9 cellular contexts compared by ENCODE assay signal in the genomic region with DNA sequence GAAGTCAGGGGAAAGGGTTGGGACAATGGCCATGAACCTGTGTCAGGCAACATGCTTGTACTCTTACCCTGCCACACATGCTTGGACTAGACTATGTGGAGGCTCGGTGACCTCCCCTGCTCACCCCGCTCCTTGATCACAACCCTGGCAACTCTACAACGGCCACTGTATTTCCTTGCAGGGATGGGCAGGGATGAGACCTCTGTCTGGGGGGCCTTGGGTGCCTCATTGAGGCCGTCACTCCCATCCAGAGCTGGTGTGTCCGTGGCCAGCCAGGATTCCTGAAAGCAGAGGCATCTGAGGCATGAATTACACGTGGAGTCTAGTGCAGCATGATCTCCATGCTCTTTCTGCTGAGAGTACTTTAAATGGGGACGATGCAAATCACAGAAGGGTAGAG. TPM values are rescaled to one million over a fixed set of nuclear protein-coding genes. Genes with fewer than 3 reads are reported as not detected.
DNase-seq lines count a peak whose midpoint lies in the region; ATAC-seq and TF ChIP-seq lines count a peak whose summit lies in the region.
"Had no signal": no experiment of that assay in that cellular context is flagged by ENCODE, and none has a peak within 500 bp of the region (broad histone marks: within the 10 kb centered on the region; RNA-seq: fewer than 3 reads in every experiment).

No MANE protein-coding gene starts in this region.

- peaks cover 24% of the 10 kb centered on the region for H3K4me1 Mint-ChIP-seq in activated T-cell treated with anti-CD3 and anti-CD28 coated beads, Interleukin-2, amount 50 U/mL, for 24 hours (ENCODE audit: low read depth)

- H3K4me1 ChIP-seq in adipocyte (ENCODE audit: control insufficient read depth, insufficient read depth, low read length), result peaks cover 23% of the 10 kb centered on the region
- H3K4me1 ChIP-seq in left lung, result peaks cover 13 to 39% of the 10 kb centered on the region in 2 donors
- peaks cover 33 to 44% of the 10 kb centered on the region in 2 donors for H3K4me1 ChIP-seq in thoracic aorta (ENCODE audit: control insufficient read depth in 1 of 2, low read depth in 2 of 2)

- no peak overlapping the region for H3K27ac Mint-ChIP-seq in activated T-cell treated with anti-CD3 and anti-CD28 coated beads, Interleukin-2, amount 50 U/mL, for 24 hours

- TF ChIP-seq CTCF in left lung (IDR thresholded peaks at IDR 0.05) (no peak), thoracic aorta (IDR thresholded peaks at IDR 0.05) (no peak)

- intact Hi-C loops in left lung (cut with DNase I), result no loop called here

- H3K27me3 ChIP-seq in adipocyte (replicated peaks; ENCODE audit: control insufficient read depth, insufficient read depth, low read length) (no peaks in the 10 kb centered on the region), left lung (no peaks in the 10 kb centered on the region), thoracic aorta (replicated peaks; ENCODE audit: insufficient read depth) (no peaks in the 10 kb centered on the region)
- H3K27me3 ChIP-seq: cardiac muscle cell had no signal

- H3K9ac ChIP-seq in adipocyte (ENCODE audit: low read length), result peak overlapping the region; percentile 77

- no peaks in the 10 kb centered on the region for H3K27me3 Mint-ChIP-seq in activated T-cell treated with anti-CD3 and anti-CD28 coated beads, Interleukin-2, amount 50 U/mL, for 24 hours

- ATAC-seq in left lung (no peak), thoracic aorta (ENCODE audit: insufficient number of reproducible peaks, low FRiP score, low read depth) (no peak), GM18861 (IDR thresholded peaks at IDR 0.05; ENCODE audit: unreplicated experiment) (no peak)

- DNase-seq in activated T-cell treated with anti-CD3 and anti-CD28 coated beads, Interleukin-2, amount 50 U/mL, for 24 hours, result no peak
- no peak for DNase-seq in activated T-cell treated with anti-CD3 and anti-CD28 coated beads, Interleukin-2, amount 50 U/mL, for 48 hours
- DNase-seq in adipocyte (ENCODE audit: low read depth) (no peak), left lung (no peak), thoracic aorta (ENCODE audit: low spot score) (no peak), D341Med (ENCODE audit: low spot score) (no peak), GM03348 (ENCODE audit: low spot score) (no peak)

- no peak overlapping the region for H3K27ac ChIP-seq in left lung
- peak overlapping the region; percentile 31 to 78 for H3K27ac ChIP-seq in thoracic aorta
- H3K27ac ChIP-seq: cardiac muscle cell had no signal

- H3K4me3 ChIP-seq in adipocyte (ENCODE audit: low read length) (peak overlapping the region; percentile 98), left lung (peak overlapping the region; percentile 88 to 92), thoracic aorta (peak overlapping the region; percentile 78)

- peak overlapping the region; percentile 91 for H3K4me3 Mint-ChIP-seq in activated T-cell treated with anti-CD3 and anti-CD28 coated beads, Interleukin-2, amount 50 U/mL, for 24 hours

- H3K36me3 Mint-ChIP-seq in activated T-cell treated with anti-CD3 and anti-CD28 coated beads, Interleukin-2, amount 50 U/mL, for 24 hours (ENCODE audit: low read depth), result peaks cover 20% of the 10 kb centered on the region

- no peaks in the 10 kb centered on the region for H3K9me3 Mint-ChIP-seq in activated T-cell treated with anti-CD3 and anti-CD28 coated beads, Interleukin-2, amount 50 U/mL, for 24 hours

- peaks cover 10% of the 10 kb centered on the region for H3K36me3 ChIP-seq in adipocyte (ENCODE audit: control insufficient read depth, insufficient read depth, low read length, severe bottlenecking)
- peaks cover 0 to 21% of the 10 kb centered on the region in 2 donors for H3K36me3 ChIP-seq in left lung
- peaks cover 16% of the 10 kb centered on the region for H3K36me3 ChIP-seq in thoracic aorta
- H3K36me3 ChIP-seq: cardiac muscle cell had no signal

- H3K9me3 ChIP-seq in adipocyte (ENCODE audit: control insufficient read depth, low read length) (no peaks in the 10 kb centered on the region), left lung (no peaks in the 10 kb centered on the region), thoracic aorta (no peaks in the 10 kb centered on the region)

RNA-seq across cellular contexts. Expression of a gene that starts 0.9 kb away (rescaled TPM):
- total RNA-seq in left lung (10 to 100 TPM; 34.5 to 35.1 TPM), thoracic aorta (10 to 100 TPM; 17.8 to 34.9 TPM)

RNA-seq across cellular contexts. Expression of a gene that starts 10.2 kb away (rescaled TPM):
- 10 to 100 TPM; 47.9 to 62.6 TPM for total RNA-seq in left lung
- 1 to 10 TPM; 2.0 to 9.1 TPM for total RNA-seq in thoracic aorta

RNA-seq across cellular contexts. Expression of a gene that starts 18.2 kb away (rescaled TPM):
- total RNA-seq in left lung, result 10 to 100 TPM; 47.4 to 55.6 TPM
- total RNA-seq in thoracic aorta, result 100 to 1,000 TPM in 1 of 2 donors, 10 to 100 TPM in 1; 92.1 to 125 TPM

Comparison
In these comparisons a context has a peak if more than half of its experiments do, and no peak if none do; other contexts are left out.
1. H3K27ac ChIP-seq: peak in thoracic aorta (2 of 2); none in left lung (0 of 2).
2. RNA of a gene that starts 10.2 kb away (total RNA-seq): 47.9 to 62.6 TPM in left lung; 2.0 to 9.1 TPM in thoracic aorta; every median in the first group is over 4 times any median in the second.
3. Peak in every context shown above with its lines, with median percentiles within 50 percentile points of each other: H3K4me3 ChIP-seq.